ENCODE assay signal across 9 cellular contexts in genomic region chr3:53170325-53171108, GRCh38. TPM values are rescaled to one million over a fixed set of nuclear protein-coding genes. Genes with fewer than 3 reads are reported as not detected.
DNase-seq lines count a peak whose midpoint lies in the region; ATAC-seq and TF ChIP-seq lines count a peak whose summit lies in the region.
"Had no signal": no experiment of that assay in that cellular context is flagged by ENCODE, and none has a peak within 500 bp of the region (broad histone marks: within the 10 kb centered on the region; RNA-seq: fewer than 3 reads in every experiment).

No MANE protein-coding gene starts in this region.

- H3K27ac Mint-ChIP-seq in memory B cell, result peak overlapping the region; percentile 84

- no peak for TF ChIP-seq CTCF in tibial artery (IDR thresholded peaks at IDR 0.05)
- no peak for TF ChIP-seq CTCF in ovary (IDR thresholded peaks at IDR 0.05)

- H3K9me3 Mint-ChIP-seq in memory B cell, result no peaks in the 10 kb centered on the region

- peaks cover 6% of the 10 kb centered on the region for H3K36me3 Mint-ChIP-seq in memory B cell

- peaks cover 74% of the 10 kb centered on the region for H3K4me1 Mint-ChIP-seq in memory B cell

- H3K4me3 Mint-ChIP-seq in memory B cell, result peak overlapping the region; percentile 78

- DNase-seq in GDM1 (lab: John Stamatoyannopoulos, UW), result peak; percentile 55
- peak; percentile 81 for DNase-seq in SKM-1 (lab: John Stamatoyannopoulos, UW; ENCODE audit: unreplicated experiment)
- peak in 1 of 2 donors; percentile 25 for DNase-seq in memory B cell (ENCODE audit: low spot score in 2 of 2)
- no peak for DNase-seq in tibial artery
- no peak for DNase-seq in NCI-H774 (lab: John Stamatoyannopoulos, UW)
- no peak for DNase-seq in ovary
- no peak for DNase-seq in iPS-NIHi7 (ENCODE audit: extremely low spot score)

- intact Hi-C loops in tibial artery (cut with DNase I; ENCODE audit: low total_unique reads), result no loop called here
- intact Hi-C loops in ovary (cut with DNase I), result no loop called here

- H3K27me3 ChIP-seq in tibial artery (no peaks in the 10 kb centered on the region), ovary (no peaks in the 10 kb centered on the region)

- H3K9me3 ChIP-seq in tibial artery (no peaks in the 10 kb centered on the region), ovary (no peaks in the 10 kb centered on the region)

- ATAC-seq in GM21576 (IDR thresholded peaks at IDR 0.05; ENCODE audit: unreplicated experiment) (peak; percentile 26), memory B cell (ENCODE audit: low read depth) (peak; percentile 66)
- ATAC-seq: Panc1 had no signal

- WGBS in ovary, 3 donors, result 80 to 86% (median 83%) methylated on average over 20 of the region's 20 CpGs

- peaks cover 0 to 52% (median 20%) of the 10 kb centered on the region in 4 donors for H3K4me1 ChIP-seq in tibial artery
- H3K4me1 ChIP-seq in ovary (ENCODE audit: insufficient read depth), result peaks cover 2% of the 10 kb centered on the region

- H3K27ac ChIP-seq in tibial artery, result no peak overlapping the region
- H3K27ac ChIP-seq in ovary, result no peak overlapping the region

- H3K36me3 ChIP-seq in tibial artery (peaks cover 0 to 27% (median under 1%) of the 10 kb centered on the region in 3 donors), ovary (no peaks in the 10 kb centered on the region)

- no peaks in the 10 kb centered on the region for H3K27me3 Mint-ChIP-seq in memory B cell

- no peak for TF ChIP-seq POLR2A in ovary (IDR thresholded peaks at IDR 0.05)

- no peak for TF ChIP-seq EP300 in ovary (IDR thresholded peaks at IDR 0.05)

- H3K4me3 ChIP-seq in tibial artery (no peak overlapping the region), ovary (no peak overlapping the region)

RNA-seq across cellular contexts. Expression of gene PRKCD, which starts 9.5 kb away (rescaled TPM):
- total RNA-seq in ovary, result 10 to 100 TPM in 6 of 7 donors, 1 to 10 TPM in 1; 6.6 to 19.7 (median 15.2) TPM
- 10 to 100 TPM in 1 of 2 donors, 1 to 10 TPM in 1; 9.6 to 22.2 TPM for polyA plus RNA-seq in ovary

RNA-seq across cellular contexts. Expression of gene RFT1, which starts 40.3 kb away (rescaled TPM):
- 10 to 100 TPM in 6 of 7 donors, 1 to 10 TPM in 1; 8.9 to 23.6 (median 17.8) TPM for total RNA-seq in ovary
- 10 to 100 TPM in 1 of 2 donors, 1 to 10 TPM in 1; 8.3 to 20.8 TPM for polyA plus RNA-seq in ovary

Comparison
In these comparisons a context has a peak if more than half of its experiments do, and no peak if none do; other contexts are left out.
1. DNase-seq: peak in GDM1 (single experiment) and SKM-1 (single experiment); none in tibial artery (0 of 2), NCI-H774 (single experiment), ovary (0 of 5) and iPS-NIHi7 (single experiment).